ENCODE assay signal across 7 cellular contexts in genomic region chr17:81294512-81295030, GRCh38. TPM values are rescaled to one million over a fixed set of nuclear protein-coding genes. Genes with fewer than 3 reads are reported as not detected.
DNase-seq lines count a peak whose midpoint lies in the region; ATAC-seq and TF ChIP-seq lines count a peak whose summit lies in the region.

No MANE protein-coding gene starts in this region.

- H3K4me3 ChIP-seq in fibroblast of villous mesenchyme (ENCODE audit: low read depth, low read length), result peak overlapping the region; percentile 86
- H3K4me3 ChIP-seq in ovary, result peak overlapping the region; percentile 65

- H3K27ac Mint-ChIP-seq in activated CD8-positive, alpha-beta T cell treated with anti-CD3 and anti-CD28 coated beads for 36 hours, result peak overlapping the region; percentile 80

- TF ChIP-seq EP300 in ovary (IDR thresholded peaks at IDR 0.05), result no peak

- no peaks in the 10 kb centered on the region for H3K9me3 Mint-ChIP-seq in activated CD8-positive, alpha-beta T cell treated with anti-CD3 and anti-CD28 coated beads for 36 hours

- no peaks in the 10 kb centered on the region for H3K27me3 Mint-ChIP-seq in activated CD8-positive, alpha-beta T cell treated with anti-CD3 and anti-CD28 coated beads for 36 hours

- H3K9me3 ChIP-seq in ovary, result no peaks in the 10 kb centered on the region

- peaks cover 14% of the 10 kb centered on the region for H3K36me3 Mint-ChIP-seq in activated CD8-positive, alpha-beta T cell treated with anti-CD3 and anti-CD28 coated beads for 36 hours (ENCODE audit: low read depth)

- no peaks in the 10 kb centered on the region for H3K27me3 ChIP-seq in ovary

- peaks cover 36% of the 10 kb centered on the region for H3K4me1 Mint-ChIP-seq in activated CD8-positive, alpha-beta T cell treated with anti-CD3 and anti-CD28 coated beads for 36 hours (ENCODE audit: low read depth)

- H3K36me3 ChIP-seq in ovary, result no peaks in the 10 kb centered on the region

- 0 to 1% (median 1%) methylated on average over 39 to 48 of the region's 48 CpGs for WGBS in ovary, 3 donors

- peak overlapping the region; percentile 90 for H3K4me3 Mint-ChIP-seq in activated CD8-positive, alpha-beta T cell treated with anti-CD3 and anti-CD28 coated beads for 36 hours

- POLR2A ChIA-PET in activated CD8-positive, alpha-beta T cell treated with anti-CD3 and anti-CD28 coated beads for 36 hours (lab: Charles Lee), result interaction anchor here (0.7 to 1.2 kb wide), 5 partner anchors 14 to 219 kb away, joined by 3 to 4 read pairs (median 3); no protein-coding TSS in a partner anchor

- peak; percentile 21 for DNase-seq in activated CD8-positive, alpha-beta T cell treated with anti-CD3 and anti-CD28 coated beads for 36 hours
- DNase-seq in fibroblast of villous mesenchyme (ENCODE audit: low read depth) (peak; percentile 27), ovary (peak in 4 of 5 donors; percentile 40 to 68 (median 52)), NOMO-1 treated with dmso at 0.1 percent for 144 hours (lab: John Stamatoyannopoulos, UW; ENCODE audit: unreplicated experiment) (no peak)
- DNase-seq in effector CD4-positive, alpha-beta T cell, result no peak

- no peak for TF ChIP-seq POLR2A in ovary (IDR thresholded peaks at IDR 0.05)

- peak overlapping the region; percentile 83 to 92 for H3K27ac ChIP-seq in ovary

- no peak for TF ChIP-seq CTCF in activated CD8-positive, alpha-beta T cell treated with anti-CD3 and anti-CD28 coated beads for 36 hours (IDR thresholded peaks at IDR 0.05)
- TF ChIP-seq CTCF in fibroblast of villous mesenchyme (IDR thresholded peaks at IDR 0.05; ENCODE audit: insufficient read depth, low read depth, low read length), result no peak
- no peak for TF ChIP-seq CTCF in ovary (IDR thresholded peaks at IDR 0.05)

- peaks cover 4% of the 10 kb centered on the region for H3K4me1 ChIP-seq in ovary (ENCODE audit: insufficient read depth)

- intact Hi-C loops in activated CD8-positive, alpha-beta T cell treated with anti-CD3 and anti-CD28 coated beads for 36 hours (cut with micrococcal nuclease), result loop anchor here (10.0 kb wide), 1 partner anchor 190 kb away; no protein-coding TSS in a partner anchor
- intact Hi-C loops in ovary (cut with DNase I), result loop anchor here in 1 of 4 donors (5.0 to 10.0 kb wide), 2 partner anchors 100 to 188 kb away; partner anchors contain the start of gene BAHCC1

- peak; percentile 16 for ATAC-seq in GM18909 (IDR thresholded peaks at IDR 0.05; ENCODE audit: poor library complexity, unreplicated experiment)
- peak; percentile 26 for ATAC-seq in HG03354 (IDR thresholded peaks at IDR 0.05; ENCODE audit: poor library complexity, severe bottlenecking, unreplicated experiment)
- ATAC-seq in activated CD8-positive, alpha-beta T cell treated with anti-CD3 and anti-CD28 coated beads for 36 hours, result no peak

- CTCF ChIA-PET in activated CD8-positive, alpha-beta T cell treated with anti-CD3 and anti-CD28 coated beads for 36 hours (lab: Charles Lee), result interaction anchor here (0.9 to 2.4 kb wide), 6 partner anchors 9 to 274 kb away, joined by 3 to 19 read pairs (median 3); no protein-coding TSS in a partner anchor

RNA-seq across cellular contexts. Expression of gene SLC38A10, which starts 0.5 kb away (rescaled TPM):
- 10 to 100 TPM; 42.7 to 45.4 TPM for total RNA-seq in activated CD8-positive, alpha-beta T cell treated with anti-CD3 and anti-CD28 coated beads for 36 hours
- total RNA-seq in fibroblast of villous mesenchyme, result 51.4 and 57.3 TPM in 2 replicates
- total RNA-seq in ovary, result 10 to 100 TPM; 46.6 to 75.7 (median 68.8) TPM
- 10 to 100 TPM; 11.5 to 57.7 TPM for polyA plus RNA-seq in ovary

RNA-seq across cellular contexts. Expression of gene NDUFAF8, which starts 55.5 kb away (rescaled TPM):
- total RNA-seq in activated CD8-positive, alpha-beta T cell treated with anti-CD3 and anti-CD28 coated beads for 36 hours, result 10 to 100 TPM; 72.3 to 75.4 TPM
- total RNA-seq in fibroblast of villous mesenchyme, result 31.5 and 32.2 TPM in 2 replicates
- 10 to 100 TPM; 26.6 to 66.3 (median 33.9) TPM for total RNA-seq in ovary
- 10 to 100 TPM; 14.6 to 53.4 TPM for polyA plus RNA-seq in ovary

RNA-seq across cellular contexts. Expression of gene TEPSIN, which starts 55.7 kb away (rescaled TPM):
- total RNA-seq in activated CD8-positive, alpha-beta T cell treated with anti-CD3 and anti-CD28 coated beads for 36 hours, result 10 to 100 TPM; 28.2 to 32.2 TPM
- total RNA-seq in fibroblast of villous mesenchyme (13.2 and 17.7 TPM in 2 replicates), ovary (10 to 100 TPM; 15.8 to 30.2 (median 25.3) TPM)
- 10 to 100 TPM in 1 of 2 donors, 1 to 10 TPM in 1; 2.5 to 21.8 TPM for polyA plus RNA-seq in ovary

Comparison
In these comparisons a context has a peak if more than half of its experiments do, and no peak if none do; other contexts are left out.
1. DNase-seq: peak in activated CD8-positive, alpha-beta T cell treated with anti-CD3 and anti-CD28 coated beads for 36 hours (single experiment), fibroblast of villous mesenchyme (single experiment) and ovary (4 of 5); none in NOMO-1 treated with dmso at 0.1 percent for 144 hours (single experiment) and effector CD4-positive, alpha-beta T cell (single experiment).